Comparison of ENCODE assay signal across 23 cellular contexts in the genomic region with DNA sequence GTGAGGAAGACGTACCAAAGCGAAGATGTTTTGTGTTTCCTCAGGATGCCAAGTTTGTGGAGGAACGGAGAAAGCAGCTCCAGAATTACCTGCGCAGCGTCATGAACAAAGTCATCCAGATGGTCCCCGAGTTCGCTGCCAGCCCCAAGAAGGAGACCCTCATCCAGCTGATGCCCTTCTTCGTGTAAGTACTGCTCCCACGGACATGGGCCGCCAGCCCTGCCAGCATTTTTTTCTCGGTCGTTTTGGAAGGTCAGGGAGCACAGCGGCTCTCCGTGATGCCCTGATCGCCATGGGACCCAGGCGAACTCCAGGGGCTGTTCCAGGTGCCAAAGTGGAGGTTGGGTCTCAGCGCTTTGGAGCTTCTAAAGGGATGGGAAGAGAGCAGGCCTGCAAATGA.
"Had no signal": no experiment of that assay in that cellular context is flagged by ENCODE, and none has a peak within 500 bp of the region (broad histone marks: within the 10 kb centered on the region; RNA-seq: fewer than 3 reads in every experiment).

No MANE protein-coding gene starts in this region.

- H3K27me3 ChIP-seq: dorsolateral prefrontal cortex, esophagus muscularis mucosa, foreskin keratinocyte, gastroesophageal sphincter, heart left ventricle, hepatocyte had no signal

- H3K27me3 Mint-ChIP-seq: memory B cell had no signal

- H3K27ac ChIP-seq: coronary artery, dorsolateral prefrontal cortex, esophagus muscularis mucosa, foreskin keratinocyte, gastroesophageal sphincter, heart left ventricle, hepatocyte, left ventricle myocardium inferior had no signal

- DNase-seq: dermis blood vessel endothelial cell; dorsolateral prefrontal cortex; effector CD4-positive, alpha-beta T cell; effector memory CD4-positive, alpha-beta T cell; foreskin keratinocyte; heart left ventricle; hypothalamus; immature natural killer cell; islet precursor cell; kidney; kidney glomerular epithelial cell; left colon; left ventricle myocardium inferior; mammary epithelial cell; mesendoderm; midbrain had no signal

- H3K9me3 ChIP-seq: esophagus muscularis mucosa, gastroesophageal sphincter, heart left ventricle, left ventricle myocardium inferior had no signal

- H3K4me3 Mint-ChIP-seq: immature natural killer cell, memory B cell had no signal

- H3K4me3 ChIP-seq: coronary artery, dorsolateral prefrontal cortex, esophagus muscularis mucosa, gastroesophageal sphincter, heart left ventricle, hepatocyte, left ventricle myocardium inferior, lung had no signal

- H3K27ac Mint-ChIP-seq: immature natural killer cell had no signal

- H3K4me1 ChIP-seq: esophagus muscularis mucosa, foreskin keratinocyte, gastroesophageal sphincter, left ventricle myocardium inferior had no signal

- ATAC-seq: foreskin keratinocyte, gastroesophageal sphincter, heart left ventricle, left colon, left lobe of liver had no signal

- H3K9me3 Mint-ChIP-seq: immature natural killer cell, memory B cell had no signal
